Comparison of ENCODE assay signal across 8 cellular contexts in genomic region chrX:119943185-119943988, GRCh38. TPM values are rescaled to one million over a fixed set of nuclear protein-coding genes. Genes with fewer than 3 reads are reported as not detected.
DNase-seq lines count a peak whose midpoint lies in the region; ATAC-seq and TF ChIP-seq lines count a peak whose summit lies in the region.

Gene NKAP (minus strand): TSS chrX:119943751. CDS start chrX:119943605, 146 bp downstream.

- peak within 1 kb of the TSS; percentile 87 for H2AFZ ChIP-seq in SU-DHL-6 (ENCODE audit: low read depth, low read length, severe bottlenecking)

- no peak for TF ChIP-seq EP300 in ovary (IDR thresholded peaks at IDR 0.05)

- H3K36me3 ChIP-seq in SU-DHL-6 (ENCODE audit: low read length) (no peaks in the 10 kb centered on the region), ovary (no peaks in the 10 kb centered on the region), tibial artery (no peaks in the 10 kb centered on the region)

- H3K27ac ChIP-seq in SU-DHL-6 (ENCODE audit: low read depth, low read length) (peak within 1 kb of the TSS; percentile 65), ovary (peak within 1 kb of the TSS; percentile 79 to 83), tibial artery (peak within 1 kb of the TSS; percentile 83 to 95)

- peaks cover 4% of the 10 kb centered on the region; the same call in 1 of the 2 replicates for H3F3A ChIP-seq in SU-DHL-6 (ENCODE audit: insufficient read depth)

- peak; percentile 35 for TF ChIP-seq POLR2A in ovary (IDR thresholded peaks at IDR 0.05)

- ATAC-seq in HG02759 (IDR thresholded peaks at IDR 0.05; ENCODE audit: unreplicated experiment) (peak; percentile 85), Right ventricle myocardium inferior (peak; percentile 98)
- ATAC-seq in activated naive CD8-positive, alpha-beta T cell treated with anti-CD3 and anti-CD28 coated beads, Interleukin-2, amount 50 U/mL, for 24 hours: peak; percentile 89

- peak within 1 kb of the TSS; percentile 80 for H3K9ac ChIP-seq in SU-DHL-6 (ENCODE audit: low read length)

- no peaks in the 10 kb centered on the region for H3K36me3 Mint-ChIP-seq in activated naive CD8-positive, alpha-beta T cell treated with anti-CD3 and anti-CD28 coated beads, Interleukin-2, amount 50 U/mL, for 24 hours (ENCODE audit: low read depth)

- peak within 1 kb of the TSS; percentile 95 for H3K4me2 ChIP-seq in SU-DHL-6 (ENCODE audit: low read depth, low read length, poor library complexity, severe bottlenecking)

- H3K4me1 ChIP-seq in ovary (ENCODE audit: insufficient read depth) (peaks cover 5% of the 10 kb centered on the region), tibial artery (peaks cover 0 to 13% (median 5%) of the 10 kb centered on the region in 4 donors)

- H3K4me3 Mint-ChIP-seq in activated naive CD8-positive, alpha-beta T cell treated with anti-CD3 and anti-CD28 coated beads, Interleukin-2, amount 50 U/mL, for 24 hours: peak within 1 kb of the TSS; percentile 99

- H3K4me3 ChIP-seq in GM12875 (ENCODE audit: low read depth, low read length) (peak within 1 kb of the TSS; percentile 86), SU-DHL-6 (ENCODE audit: insufficient read depth, low read length, poor library complexity, severe bottlenecking) (peak within 1 kb of the TSS; percentile 81), ovary (peak within 1 kb of the TSS; percentile 67), tibial artery (peak within 1 kb of the TSS; percentile 79 to 84)

- no peaks in the 10 kb centered on the region for H3K27me3 ChIP-seq in SU-DHL-6 (ENCODE audit: low read length)
- no peaks in the 10 kb centered on the region for H3K27me3 ChIP-seq in ovary
- H3K27me3 ChIP-seq in tibial artery: no peaks in the 10 kb centered on the region

- H3K27ac Mint-ChIP-seq in activated naive CD8-positive, alpha-beta T cell treated with anti-CD3 and anti-CD28 coated beads, Interleukin-2, amount 50 U/mL, for 24 hours: peak within 1 kb of the TSS; percentile 98

- no peaks in the 10 kb centered on the region for H3K9me3 ChIP-seq in SU-DHL-6 (ENCODE audit: insufficient read depth, low read length)
- no peaks in the 10 kb centered on the region for H3K9me3 ChIP-seq in ovary
- no peaks in the 10 kb centered on the region for H3K9me3 ChIP-seq in tibial artery

- peaks cover 13% of the 10 kb centered on the region for H3K79me2 ChIP-seq in SU-DHL-6 (ENCODE audit: insufficient read depth, low read length)

- TF ChIP-seq CTCF in GM12875 (IDR thresholded peaks at IDR 0.05; ENCODE audit: borderline replicate concordance, insufficient read depth, low read depth, low read length) (no peak), SU-DHL-6 (IDR thresholded peaks at IDR 0.05; ENCODE audit: insufficient read depth, low read length, poor library complexity, severe bottlenecking) (no peak), ovary (IDR thresholded peaks at IDR 0.05) (peak in 1 of 3 donors; percentile 8), tibial artery (IDR thresholded peaks at IDR 0.05) (no peak)

- no peaks in the 10 kb centered on the region for H3K9me3 Mint-ChIP-seq in activated naive CD8-positive, alpha-beta T cell treated with anti-CD3 and anti-CD28 coated beads, Interleukin-2, amount 50 U/mL, for 24 hours

- peak; percentile 73 for DNase-seq in NCI-H1105 treated with DMSO at 0.1 percent for 48 hours (lab: John Stamatoyannopoulos, UW)
- DNase-seq in activated naive CD8-positive, alpha-beta T cell treated with anti-CD3 and anti-CD28 coated beads, Interleukin-2, amount 50 U/mL, for 24 hours: peak; percentile 79
- peak; percentile 84 for DNase-seq in Right ventricle myocardium inferior (ENCODE audit: missing footprints)
- peak; percentile 75 to 86 (median 83) for DNase-seq in ovary
- DNase-seq in tibial artery: peak; percentile 79 to 89

- H4K20me1 ChIP-seq in SU-DHL-6 (ENCODE audit: low read depth, low read length): no peaks in the 10 kb centered on the region

- no peaks in the 10 kb centered on the region for H3K27me3 Mint-ChIP-seq in activated naive CD8-positive, alpha-beta T cell treated with anti-CD3 and anti-CD28 coated beads, Interleukin-2, amount 50 U/mL, for 24 hours

- H3K9me2 ChIP-seq in SU-DHL-6 (replicated peaks; ENCODE audit: insufficient read depth, low read length): no peaks in the 10 kb centered on the region

- peaks cover 24% of the 10 kb centered on the region for H3K4me1 Mint-ChIP-seq in activated naive CD8-positive, alpha-beta T cell treated with anti-CD3 and anti-CD28 coated beads, Interleukin-2, amount 50 U/mL, for 24 hours

- intact Hi-C loops in Right ventricle myocardium inferior (cut with DNase I) (no loop called here), ovary (cut with DNase I) (no loop called here), tibial artery (cut with DNase I; ENCODE audit: low total_unique reads) (no loop called here)

- WGBS in ovary, 3 donors: 34 to 42% (median 41%) methylated on average over 55 to 59 of the region's 59 CpGs

RNA-seq across cellular contexts. Expression of gene NKAP, which starts in this region (rescaled TPM):
- total RNA-seq in Right ventricle myocardium inferior: 4.7 TPM
- 10 to 100 TPM in 4 of 7 donors, 1 to 10 TPM in 3; 7.6 to 11.6 (median 10.8) TPM for total RNA-seq in ovary
- 10 to 100 TPM in 1 of 2 donors, 1 to 10 TPM in 1; 7.1 to 16.0 TPM for polyA plus RNA-seq in ovary

Comparison
In these comparisons a context has a peak if more than half of its experiments do, and no peak if none do; other contexts are left out.
1. Peak in every context shown above with its lines: DNase-seq, ATAC-seq, H3K4me3 ChIP-seq and H3K27ac ChIP-seq.